In the genomic region with DNA sequence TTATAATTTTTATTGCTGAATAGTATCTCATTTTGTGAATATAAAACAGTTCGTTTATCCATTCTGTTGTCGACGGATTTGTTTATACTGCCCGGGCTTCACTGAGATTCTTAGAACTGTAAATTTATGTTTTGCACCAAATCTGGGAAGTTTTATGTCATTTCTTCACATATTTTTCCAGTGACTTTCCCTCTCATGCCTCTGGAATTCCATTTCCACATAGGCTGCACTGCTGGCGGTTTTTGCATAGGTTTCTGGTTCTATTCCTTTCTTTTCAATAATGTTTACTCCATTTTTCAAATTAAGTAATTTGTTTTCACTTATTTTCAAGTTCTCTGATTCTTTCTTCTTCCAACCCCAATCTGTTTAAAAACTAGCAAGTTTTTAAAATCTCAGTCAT, we compare ENCODE assay signal across 8 cellular contexts.
DNase-seq lines count a peak whose midpoint lies in the region; ATAC-seq and TF ChIP-seq lines count a peak whose summit lies in the region.
"Not testable (repeated sequence)": the region's sequence is repeated elsewhere in the genome, so short reads cannot be mapped to it uniquely, and the experiment has no call there.

No MANE protein-coding gene starts in this region.

- not testable (repeated sequence) for H3K36me3 ChIP-seq in GM23248 (ENCODE audit: low read depth); IMR-90 (ENCODE audit: control insufficient read depth, insufficient read depth, low read length); smooth muscle cell (ENCODE audit: low read depth)

- H4K91ac ChIP-seq in IMR-90 (ENCODE audit: insufficient read depth, low read depth, low read length) = peak overlapping the region; percentile 88; the same call in 1 of the 2 replicates

- not testable (repeated sequence) for H2AK5ac ChIP-seq in IMR-90 (ENCODE audit: low read depth, low read length)

- H3K9me1 ChIP-seq in IMR-90 (ENCODE audit: insufficient read depth, low read length) = peaks cover 11% of the 10 kb centered on the region; the same call in 1 of the 2 replicates

- CTCF ChIA-PET in AG04450 (lab: Charles Lee); IMR-90 (lab: Yijun Ruan, JAX): not testable (repeated sequence)

- peak overlapping the region in 1 of 2 experiments; percentile 77; a peak in 1 of 4 replicates for H4K8ac ChIP-seq in IMR-90 (ENCODE audit: low read depth in 2 of 2, low read length in 2 of 2)

- not testable (repeated sequence) for H3K56ac ChIP-seq in IMR-90 (ENCODE audit: extremely low read depth, insufficient read depth, low read length)

- peak overlapping the region; percentile 27 for H3K4me2 ChIP-seq in GM23248 (ENCODE audit: unreplicated experiment)
- not testable (repeated sequence) for H3K4me2 ChIP-seq in IMR-90 (ENCODE audit: low read depth, low read length); smooth muscle cell

- not testable (repeated sequence) for TF ChIP-seq CTCF in AG04450 (IDR thresholded peaks at IDR 0.05; ENCODE audit: low read depth, low read length); IMR-90 (conservative IDR thresholded peaks at IDR 0.05; ENCODE audit: low read depth, low read length); astrocyte of the spinal cord (IDR thresholded peaks at IDR 0.05; ENCODE audit: low read depth, low read length); smooth muscle cell (IDR thresholded peaks at IDR 0.05; ENCODE audit: borderline replicate concordance, insufficient read depth, poor library complexity, severe bottlenecking)

- not testable (repeated sequence) for H3K23ac ChIP-seq in IMR-90 (ENCODE audit: low read depth, low read length)

- H3K4me3 ChIP-seq in AG04450 (ENCODE audit: low read depth, low read length); GM23248; IMR-90 (ENCODE audit: insufficient read depth, low read depth, low read length); astrocyte of the spinal cord (ENCODE audit: low read depth, low read length); smooth muscle cell: not testable (repeated sequence)

- not testable (repeated sequence) for H3K9me3 ChIP-seq in AG04450 (ENCODE audit: control insufficient read depth, insufficient read depth, low read length); GM23248 (ENCODE audit: low read depth); IMR-90 (ENCODE audit: control insufficient read depth, insufficient read depth, low read length); T-helper 17 cell (ENCODE audit: control insufficient read depth, low read length, poor library complexity, severe bottlenecking); smooth muscle cell (replicated peaks; ENCODE audit: low read depth)

- DNase-seq in AG04450 (ENCODE audit: low read depth, low spot score) (peak; percentile 50), GM23248 (peak; percentile 73), IMR-90 (peak; percentile 75), astrocyte of the spinal cord (ENCODE audit: low read depth, low spot score) (peak; percentile 45), fibroblast of gingiva (ENCODE audit: low read depth) (peak; percentile 46), iris pigment epithelial cell (ENCODE audit: low read depth) (peak; percentile 66)
- DNase-seq in T-helper 17 cell; smooth muscle cell (lab: John Stamatoyannopoulos, UW; ENCODE audit: unreplicated experiment): not testable (repeated sequence)

- TF ChIP-seq POLR2A in IMR-90 (IDR thresholded peaks at IDR 0.05; ENCODE audit: low read depth, low read length) = not testable (repeated sequence)

- 0 out of 2 replicates have a peak overlapping the region, but pooled peaks have one; percentile 30 for H4K5ac ChIP-seq in IMR-90 (ENCODE audit: low read depth, low read length)

- H3K9me2 ChIP-seq in GM23248 (ENCODE audit: insufficient read depth) = not testable (repeated sequence)

- POLR2A ChIA-PET in AG04450 (lab: Yijun Ruan, JAX); IMR-90 (lab: Charles Lee; ENCODE audit: unreplicated experiment): not testable (repeated sequence)

- peak overlapping the region; percentile 82; the same call in 1 of the 2 replicates for H2BK20ac ChIP-seq in IMR-90 (ENCODE audit: low read depth, low read length)

- not testable (repeated sequence) for H3K79me1 ChIP-seq in IMR-90 (ENCODE audit: low read depth in 1 of 2, low read length in 2 of 2)

- H2BK120ac ChIP-seq in IMR-90 (ENCODE audit: low read depth, low read length) = peak overlapping the region; percentile 83

- not testable (repeated sequence) for H2BK15ac ChIP-seq in IMR-90 (ENCODE audit: low read depth, low read length)

- not testable (repeated sequence) for BruUV-seq in IMR-90 (replicated peaks; lab: Mats Ljungman, UMichigan)

- peak overlapping the region; percentile 46; the same call in 1 of the 2 replicates for H3K18ac ChIP-seq in IMR-90 (ENCODE audit: low read depth, low read length)

- peak overlapping the region; percentile 43; the same call in 1 of the 2 replicates for H3K9ac ChIP-seq in GM23248
- H3K9ac ChIP-seq in IMR-90 (ENCODE audit: low read depth, low read length); smooth muscle cell (ENCODE audit: low read depth): not testable (repeated sequence)

- H3F3A ChIP-seq in GM23248 (ENCODE audit: insufficient read depth) = peaks cover 28% of the 10 kb centered on the region
- H3F3A ChIP-seq in smooth muscle cell (ENCODE audit: low read depth) = peaks cover 12% of the 10 kb centered on the region

- H3K27me3 ChIP-seq in AG04450 (ENCODE audit: control insufficient read depth, insufficient read depth, low read length); GM23248 (replicated peaks; ENCODE audit: insufficient read depth); IMR-90 (ENCODE audit: control insufficient read depth, insufficient read depth, low read length); smooth muscle cell (ENCODE audit: low read depth): not testable (repeated sequence)

- TF ChIP-seq RAD21 in IMR-90 (IDR thresholded peaks at IDR 0.05; ENCODE audit: low read length) = not testable (repeated sequence)

- peaks cover 21% of the 10 kb centered on the region for H3K4me1 ChIP-seq in GM23248 (ENCODE audit: insufficient read depth)
- peaks cover 20% of the 10 kb centered on the region for H3K4me1 ChIP-seq in IMR-90 (ENCODE audit: control insufficient read depth, insufficient read depth, low read length)
- H3K4me1 ChIP-seq in smooth muscle cell (ENCODE audit: low read depth) = not testable (repeated sequence)

- not testable (repeated sequence) for ATAC-seq in IMR-90 (ENCODE audit: low read depth); T-helper 17 cell

- in situ Hi-C loops in GM23248 (cut with MboI); IMR-90 (cut with MboI; ENCODE audit: low sequenced_read_pairs); astrocyte of the spinal cord (cut with HindIII; ENCODE audit: low sequenced_read_pairs): not testable (repeated sequence)

- H4K20me1 ChIP-seq in GM23248 (ENCODE audit: insufficient read depth); IMR-90 (ENCODE audit: insufficient read depth, low read length); smooth muscle cell (ENCODE audit: low read depth): not testable (repeated sequence)

- not testable (repeated sequence) for H3K4me3 Mint-ChIP-seq in T-helper 17 cell

- H3K36me3 Mint-ChIP-seq in T-helper 17 cell (ENCODE audit: low read depth) = not testable (repeated sequence)

- H3K4me1 Mint-ChIP-seq in T-helper 17 cell = not testable (repeated sequence)

- not testable (repeated sequence) for H3K14ac ChIP-seq in IMR-90 (replicated peaks; ENCODE audit: low read depth, low read length)

- not testable (repeated sequence) for H2AFZ ChIP-seq in GM23248; IMR-90 (replicated peaks; ENCODE audit: low read length, poor library complexity); smooth muscle cell (ENCODE audit: low read depth)

- H2AK9ac ChIP-seq in IMR-90 (replicated peaks; ENCODE audit: low read depth, low read length, poor library complexity) = not testable (repeated sequence)

- H3K27ac ChIP-seq in AG04450 (ENCODE audit: low read depth, low read length) = peak overlapping the region; percentile 90
- H3K27ac ChIP-seq in GM23248 = peak overlapping the region; percentile 27; the same call in 1 of the 2 replicates
- H3K27ac ChIP-seq in IMR-90 (ENCODE audit: insufficient read depth, low read length) = not testable (repeated sequence)
- peak overlapping the region; percentile 24 for H3K27ac ChIP-seq in smooth muscle cell (ENCODE audit: low read depth)

- H3K79me2 ChIP-seq in GM23248 (ENCODE audit: insufficient read depth); smooth muscle cell (ENCODE audit: low read depth): not testable (repeated sequence)

- H3K27me3 Mint-ChIP-seq in T-helper 17 cell = not testable (repeated sequence)

- dilution Hi-C loops in IMR-90 (cut with HindIII; ENCODE audit: low sequenced_read_pairs, unreplicated experiment) = not testable (repeated sequence)

- H3K4ac ChIP-seq in IMR-90 (ENCODE audit: low read depth, low read length) = peak overlapping the region; percentile 81; the same call in 1 of the 2 replicates

- 9 to 13% methylated on average over 5 of the region's 5 CpGs for WGBS in GM23248 (ENCODE audit: low coverage in 1 of 2, low lambda C conversion rate in 2 of 2, missing lambda C conversion rate in 2 of 2), 2 experiments
- no CpG with 5 or more reads among the region's 5 CpGs for WGBS in IMR-90 (ENCODE audit: extremely low coverage in 2 of 2, insufficient read length in 1 of 2), 2 experiments
- WGBS in smooth muscle cell (ENCODE audit: low lambda C conversion rate) = 45% methylated on average over 5 of the region's 5 CpGs

- H3K27ac Mint-ChIP-seq in T-helper 17 cell = peak overlapping the region; percentile 60

- intact Hi-C loops in IMR-90 (cut with micrococcal nuclease) = not testable (repeated sequence)

- H2BK5ac ChIP-seq in IMR-90 (ENCODE audit: low read depth, low read length, poor library complexity, severe bottlenecking) = peak overlapping the region; percentile 49

TF ChIP-seq in IMR-90, 13 proteins besides CTCF, POLR2A, EP300 and RAD21:
- TF ChIP-seq CEBPB (IDR thresholded peaks at IDR 0.05; ENCODE audit: low read depth, low read length) = peak; percentile 36; the same call in 1 of the 2 replicates
TF ChIP-seq in IMR-90: peak in this region for 1; not testable (repeated sequence) for 12.
